In genomic region chr1:116842654-116843053, GRCh38 we compare ENCODE assay signal across 14 cellular contexts.
DNase-seq lines count a peak whose midpoint lies in the region; ATAC-seq, FAIRE-seq and TF ChIP-seq lines count a peak whose summit lies in the region.
"Had no signal": no experiment of that assay in that cellular context is flagged by ENCODE, and none has a peak within 500 bp of the region (broad histone marks: within the 10 kb centered on the region; RNA-seq: fewer than 3 reads in every experiment).

No MANE protein-coding gene starts in this region.

- no peak for TF ChIP-seq POLR2A in K562 (conservative IDR thresholded peaks at IDR 0.05)

- no peaks in the 10 kb centered on the region for H4K20me1 ChIP-seq in K562 (replicated peaks; ENCODE audit: control insufficient read depth, insufficient read depth, low read length)

- H3K4me2 ChIP-seq in K562 (ENCODE audit: insufficient read depth, low read length), result no peak overlapping the region

- intact Hi-C loops in K562 (cut with micrococcal nuclease), result no loop called here

- peak; percentile 6 for FAIRE-seq in K562 (lab: Jason Lieb, UNC)

- TF ChIP-seq RAD21 in K562 (CRISPR knock-in tag; conservative IDR thresholded peaks at IDR 0.05 in 1 of 2, IDR thresholded peaks at IDR 0.05 in 1 of 2), result peak in 1 of 2 experiments; percentile 78

- no peak overlapping the region for H3K9ac ChIP-seq in K562 (ENCODE audit: insufficient read depth in 1 of 2, low read depth in 2 of 2, low read length in 2 of 2)

- POLR2A ChIA-PET in K562 (lab: Yijun Ruan, JAX), result interaction anchor here (0.6 to 1.6 kb wide), 7 partner anchors 10 to 268 kb away, joined by 3 to 5 read pairs (median 3); no protein-coding TSS in a partner anchor

- BruUV-seq in K562 (replicated peaks; lab: Mats Ljungman, UMichigan), result no TSS peak

- H3K36me3 ChIP-seq in BE2C, result no peaks in the 10 kb centered on the region
- H3K36me3 ChIP-seq in K562 (ENCODE audit: control insufficient read depth, insufficient read depth, low read length), result no peaks in the 10 kb centered on the region
- H3K36me3 ChIP-seq in kidney epithelial cell (ENCODE audit: control insufficient read depth, insufficient read depth, low read length), result no peaks in the 10 kb centered on the region
- H3K36me3 ChIP-seq: ascending aorta, neutrophil had no signal

- H3K4me3 ChIP-seq in BE2C (ENCODE audit: low read depth, low read length), result no peak overlapping the region
- H3K4me3 ChIP-seq in HFF-Myc (replicated peaks; ENCODE audit: low read depth, low read length), result no peak overlapping the region
- H3K4me3 ChIP-seq in K562, result no peak overlapping the region
- no peak overlapping the region for H3K4me3 ChIP-seq in kidney epithelial cell (ENCODE audit: low read depth, low read length)
- H3K4me3 ChIP-seq: ascending aorta, lung had no signal

- ATAC-seq in K562, result peak; percentile 82
- no peak for ATAC-seq in HG03378 (IDR thresholded peaks at IDR 0.05; ENCODE audit: unreplicated experiment)

- H3K4me1 ChIP-seq in BE2C (no peaks in the 10 kb centered on the region), K562 (replicated peaks in 1 of 2; ENCODE audit: control insufficient read depth in 2 of 2, insufficient read depth in 2 of 2, low read length in 2 of 2) (peaks cover 5 to 23% of the 10 kb centered on the region in 2 experiments)
- H3K4me1 ChIP-seq: ascending aorta had no signal

- H3K27ac ChIP-seq in K562 (ENCODE audit: extremely low read depth, low read depth, low read length), result no peak overlapping the region
- H3K27ac ChIP-seq: ascending aorta, neutrophil had no signal

- in situ Hi-C loops in K562 (cut with MboI) (no loop called here), GM13977 (cut with MboI; ENCODE audit: low pct_unique_long_range_greater_than_20kb, low sequenced_read_pairs, unreplicated experiment) (no loop called here)

- H3K27me3 ChIP-seq in BE2C (no peaks in the 10 kb centered on the region), K562 (ENCODE audit: control insufficient read depth in 2 of 2, insufficient read depth in 2 of 2, low read length in 2 of 2) (no peaks in the 10 kb centered on the region), kidney epithelial cell (ENCODE audit: control insufficient read depth, insufficient read depth, low read length) (no peaks in the 10 kb centered on the region)
- H3K27me3 ChIP-seq: ascending aorta, neutrophil had no signal

- H3K79me2 ChIP-seq in K562 (ENCODE audit: control insufficient read depth, insufficient read depth, low read length), result no peaks in the 10 kb centered on the region

- H3K9me3 ChIP-seq in BE2C (no peaks in the 10 kb centered on the region), K562 (replicated peaks; ENCODE audit: control insufficient read depth, insufficient read depth, low read depth, low read length) (no peaks in the 10 kb centered on the region)
- H3K9me3 ChIP-seq: ascending aorta, neutrophil had no signal

- DNase-seq in BE2C (no peak), HFF-Myc (ENCODE audit: extremely low read depth, low read depth) (no peak), K562 (ENCODE audit: extremely low read depth in 1 of 4, low spot score in 3 of 4) (peak in 2 of 4 experiments; percentile 30 to 43), kidney epithelial cell (ENCODE audit: low read depth) (no peak), NCI-H1092 (lab: John Stamatoyannopoulos, UW) (no peak), T-helper 9 cell (no peak), GM13977 (ENCODE audit: low spot score) (no peak)
- DNase-seq: activated CD4-positive, alpha-beta T cell treated with anti-CD3 and anti-CD28 coated beads, Interleukin-2, amount 10 ng/mL, durations not matched to agents 7 days and 5 days; Kasumi-1; substantia nigra had no signal

- TF ChIP-seq EP300 in K562 (IDR thresholded peaks at IDR 0.05; ENCODE audit: low read length), result no peak

- 0 out of 2 replicates have a peak overlapping the region, but pooled peaks have one; percentile 32 for H2AFZ ChIP-seq in K562 (ENCODE audit: low read depth, low read length)

- CTCF ChIA-PET in K562 (lab: Yijun Ruan, JAX; ENCODE audit: low intra/inter-chr PET ratio), result interaction anchor here (1.4 kb wide), 1 partner anchor 212 kb away, joined by 5 read pairs; no protein-coding TSS in a partner anchor

- whole genome bisulfite sequencing in K562 (ENCODE audit: insufficient coverage, low coverage, missing lambda C conversion rate), result 64% methylated on average over 4 of the region's 4 CpGs

- H3K9me1 ChIP-seq in K562 (ENCODE audit: control insufficient read depth, insufficient read depth, low read length), result no peaks in the 10 kb centered on the region

- peak; percentile 32 for TF ChIP-seq CTCF in BE2C (IDR thresholded peaks at IDR 0.05; ENCODE audit: low read depth, low read length)
- peak; percentile 18 for TF ChIP-seq CTCF in HFF-Myc (IDR thresholded peaks at IDR 0.05; ENCODE audit: low read depth, low read length, missing control alignments)
- peak; percentile 39 to 66 (median 53); a peak in 5 of 6 replicates for TF ChIP-seq CTCF in K562 (IDR thresholded peaks at IDR 0.05 in 2 of 3, conservative IDR thresholded peaks at IDR 0.05 in 1 of 3; ENCODE audit: insufficient read depth in 2 of 3, low read depth in 1 of 3, low read length in 3 of 3)
- TF ChIP-seq CTCF in kidney epithelial cell (IDR thresholded peaks at IDR 0.05; ENCODE audit: insufficient read depth, low read length, poor library complexity, severe bottlenecking), result peak; percentile 17
- TF ChIP-seq CTCF in GM13977 (IDR thresholded peaks at IDR 0.05; ENCODE audit: extremely low read depth, insufficient read depth, missing control alignments), result no peak

TF ChIP-seq in K562, 482 proteins besides CTCF, POLR2A, EP300 and RAD21 (continues in another document):
- TF ChIP-seq ZNF24 (IDR thresholded peaks at IDR 0.05) (0 out of 2 replicates have a peak, but pooled peaks have one; percentile 23), L3MBTL2 (IDR thresholded peaks at IDR 0.05) (0 out of 2 replicates have a peak, but pooled peaks have one; percentile 14), DACH1 (IDR thresholded peaks at IDR 0.05; ENCODE audit: partially characterized antibody) (peak; percentile 65), ZNF507 (tag; conservative IDR thresholded peaks at IDR 0.05) (no peak), ATF4 (CRISPR knock-in tag; IDR thresholded peaks at IDR 0.05) (no peak), SRF (CRISPR knock-in tag; IDR thresholded peaks at IDR 0.05) (no peak), ATF7 (IDR thresholded peaks at IDR 0.05) (peak; percentile 24; the same call in 1 of the 2 replicates), BRF1 (IDR thresholded peaks at IDR 0.05; ENCODE audit: borderline replicate concordance, extremely low read depth, insufficient read length) (no peak), TBP (optimal IDR thresholded peaks at IDR 0.05; ENCODE audit: low read depth, low read length) (no peak), ZNF561 (CRISPR knock-in tag; conservative IDR thresholded peaks at IDR 0.05) (no peak), RREB1 (CRISPR knock-in tag; IDR thresholded peaks at IDR 0.05) (no peak)
